Comparison of ENCODE assay signal across 18 cellular contexts in the genomic region with DNA sequence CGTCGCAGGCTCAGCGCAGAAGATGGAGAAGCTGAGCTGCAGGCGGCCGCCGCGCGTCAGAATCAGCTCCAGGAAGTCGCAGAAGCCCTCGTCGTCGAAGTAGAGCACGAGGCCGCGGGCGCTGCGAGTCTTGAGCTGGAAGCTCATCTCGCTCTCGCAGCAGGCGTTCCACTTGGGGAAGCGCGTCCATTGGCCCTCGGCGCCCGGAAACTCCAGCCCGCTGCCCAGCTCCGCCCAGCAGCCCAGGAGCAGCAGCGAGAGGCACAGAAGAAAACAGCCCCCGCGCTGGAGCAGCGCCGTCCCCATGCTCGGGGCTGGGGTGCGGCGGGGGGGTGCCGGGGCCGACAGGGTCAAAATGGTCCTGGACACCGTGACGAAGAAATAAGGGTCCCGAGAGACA. TPM values are rescaled to one million over a fixed set of nuclear protein-coding genes. Genes with fewer than 3 reads are reported as not detected.
DNase-seq lines count a peak whose midpoint lies in the region; ATAC-seq and TF ChIP-seq lines count a peak whose summit lies in the region.
"Had no signal": no experiment of that assay in that cellular context is flagged by ENCODE, and none has a peak within 500 bp of the region (broad histone marks: within the 10 kb centered on the region; RNA-seq: fewer than 3 reads in every experiment).

No MANE protein-coding gene starts in this region.

- H2AFZ ChIP-seq in GM23338 (no peak overlapping the region), neuronal stem cell (ENCODE audit: low read length) (no peak overlapping the region)

- H3K4me1 ChIP-seq in BLaER1 treated with 17β-estradiol and CSF1 and Interleukin-3, amounts not matched to agents 10 nM and 100 nM = peaks cover 0 to 45% (median 17%) of the 10 kb centered on the region in 10 experiments; a peak in 11 of 20 replicates
- H3K4me1 ChIP-seq in GM23338 (ENCODE audit: insufficient read depth) = peaks cover 46% of the 10 kb centered on the region
- peaks cover 1 to 6% of the 10 kb centered on the region in 2 donors for H3K4me1 ChIP-seq in neuronal stem cell (ENCODE audit: control insufficient read depth in 2 of 2, insufficient read depth in 1 of 2, low read depth in 1 of 2, low read length in 2 of 2)
- no peaks in the 10 kb centered on the region for H3K4me1 ChIP-seq in HAP-1

- in situ Hi-C loops in HAP-1 (cut with MboI; ENCODE audit: low sequenced_read_pairs) = no loop called here

- no peak overlapping the region for H3K14ac ChIP-seq in neuronal stem cell (ENCODE audit: low read length)

- no peak overlapping the region for H2BK5ac ChIP-seq in neuronal stem cell (ENCODE audit: low read length)

- H3K27ac ChIP-seq in BLaER1 treated with 17β-estradiol and CSF1 and Interleukin-3, amounts not matched to agents 10 nM and 100 nM = peak overlapping the region in 6 of 11 experiments; percentile 11 to 67 (median 46); a peak in 6 of 22 replicates
- no peak overlapping the region for H3K27ac ChIP-seq in GM23338 (ENCODE audit: low read depth)
- no peak overlapping the region for H3K27ac ChIP-seq in neuronal stem cell (replicated peaks; ENCODE audit: low read length)
- H3K27ac ChIP-seq: C4-2B had no signal

- H3K9me3 ChIP-seq in BLaER1 treated with 17β-estradiol and CSF1 and Interleukin-3, amounts not matched to agents 10 nM and 100 nM (replicated peaks in 1 of 11) = peaks cover 4 to 17% (median 13%) of the 10 kb centered on the region in 11 experiments; a peak in 19 of 22 replicates
- H3K9me3 ChIP-seq in neuronal stem cell (replicated peaks in 1 of 2; ENCODE audit: control insufficient read depth in 2 of 2, insufficient read depth in 1 of 2, low read depth in 1 of 2, low read length in 2 of 2) (peaks cover 0 to 4% of the 10 kb centered on the region in 2 donors), HAP-1 (no peaks in the 10 kb centered on the region)

- 0 out of 22 replicates have a peak overlapping the region, but pooled peaks of 1 of the 11 experiments have one; percentile 4 for H3K9ac ChIP-seq in BLaER1 treated with 17β-estradiol and CSF1 and Interleukin-3, amounts not matched to agents 10 nM and 100 nM
- no peak overlapping the region for H3K9ac ChIP-seq in neuronal stem cell (ENCODE audit: low read depth, low read length, poor library complexity)

- H3K79me2 ChIP-seq in GM23338 (replicated peaks; ENCODE audit: insufficient read depth) = peaks cover 45% of the 10 kb centered on the region

- no peaks in the 10 kb centered on the region; the same call in 1 of the 2 replicates for H3K9me2 ChIP-seq in GM23338 (ENCODE audit: insufficient read depth)

- no peak overlapping the region for H2BK15ac ChIP-seq in neuronal stem cell (ENCODE audit: low read length)

- peaks cover 18% of the 10 kb centered on the region for H3K36me3 Mint-ChIP-seq in GM23338 (ENCODE audit: low read depth)

- no peak for TF ChIP-seq CTCF in GM23338 (conservative IDR thresholded peaks at IDR 0.05; ENCODE audit: low read depth in 2 of 2)

- no peak overlapping the region for H3K4me3 ChIP-seq in BLaER1 treated with 17β-estradiol and CSF1 and Interleukin-3, amounts not matched to agents 10 nM and 100 nM
- no peak overlapping the region for H3K4me3 ChIP-seq in GM23338
- H3K4me3 ChIP-seq in neuronal stem cell (ENCODE audit: low read length in 2 of 2) = no peak overlapping the region
- H3K4me3 ChIP-seq in HAP-1 = no peak overlapping the region

- peak overlapping the region; percentile 35 for H3K18ac ChIP-seq in neuronal stem cell (ENCODE audit: low read length)

- H3K27me3 Mint-ChIP-seq in GM23338 (ENCODE audit: insufficient read depth, low read depth, poor library complexity) = peaks cover 5% of the 10 kb centered on the region

- DNase-seq in GM23338 (ENCODE audit: low spot score) (peak; percentile 27), NCI-H524 treated with DMSO at 0.1 percent for 48 hours (lab: John Stamatoyannopoulos, UW) (peak; percentile 41), neuronal stem cell (ENCODE audit: low spot score) (no peak), HAP-1 (ENCODE audit: low spot score in 2 of 2) (no peak)
- DNase-seq: EL, GOT3, KG1, NCI-H1417 treated with DMSO at 0.1 percent for 48 hours, NCI-H1930, NCI-H526 treated with DMSO at 0.1 percent for 48 hours, OCI-M1, SIG-M5 had no signal

- no peak overlapping the region for H2BK12ac ChIP-seq in neuronal stem cell (ENCODE audit: low read length)

- H4K8ac ChIP-seq in neuronal stem cell (ENCODE audit: low read depth, low read length) = no peak overlapping the region

- no peaks in the 10 kb centered on the region for H3F3A ChIP-seq in GM23338 (replicated peaks; ENCODE audit: low read depth)

- no peak overlapping the region for H4K91ac ChIP-seq in neuronal stem cell (ENCODE audit: low read depth, low read length, poor library complexity)

- H3K4ac ChIP-seq in neuronal stem cell (ENCODE audit: low read length) = no peak overlapping the region

- no peak overlapping the region for H2BK120ac ChIP-seq in neuronal stem cell (ENCODE audit: low read depth, low read length)

- no peak overlapping the region for H3K4me3 Mint-ChIP-seq in GM23338

- H4K20me1 ChIP-seq in BLaER1 treated with 17β-estradiol and CSF1 and Interleukin-3, amounts not matched to agents 10 nM and 100 nM = no peaks in the 10 kb centered on the region
- H4K20me1 ChIP-seq in GM23338 (replicated peaks; ENCODE audit: insufficient read depth) = no peaks in the 10 kb centered on the region

- H3K79me1 ChIP-seq in neuronal stem cell (ENCODE audit: low read depth, low read length) = no peaks in the 10 kb centered on the region

- H3K27ac Mint-ChIP-seq in GM23338 = no peak overlapping the region

- peaks cover 5% of the 10 kb centered on the region; the same call in 2 of the 3 replicates for H3K9me3 Mint-ChIP-seq in GM23338

- peak overlapping the region in 6 of 11 experiments; percentile 21 to 71 (median 63); a peak in 11 of 22 replicates for H3K4me2 ChIP-seq in BLaER1 treated with 17β-estradiol and CSF1 and Interleukin-3, amounts not matched to agents 10 nM and 100 nM
- no peak overlapping the region for H3K4me2 ChIP-seq in GM23338
- no peak overlapping the region for H3K4me2 ChIP-seq in neuronal stem cell (ENCODE audit: insufficient read depth, low read length, poor library complexity, severe bottlenecking)

- no peak overlapping the region for H2AK5ac ChIP-seq in neuronal stem cell (ENCODE audit: low read depth, low read length)

- ATAC-seq in GM23338 (no peak), GM19351 (IDR thresholded peaks at IDR 0.05; ENCODE audit: unreplicated experiment) (no peak), HG02763 (IDR thresholded peaks at IDR 0.05; ENCODE audit: unreplicated experiment) (no peak), GM19023 (IDR thresholded peaks at IDR 0.05; ENCODE audit: unreplicated experiment) (no peak)

- no CpG with 5 or more reads among the region's 40 CpGs for WGBS in neuronal stem cell (ENCODE audit: extremely low coverage in 2 of 2, insufficient read length in 2 of 2, insufficient replicate concordance in 1 of 2), 2 donors

- H3K27me3 ChIP-seq in BLaER1 treated with 17β-estradiol and CSF1 and Interleukin-3, amounts not matched to agents 10 nM and 100 nM = no peaks in the 10 kb centered on the region
- H3K27me3 ChIP-seq in GM23338 (ENCODE audit: insufficient read depth) (no peaks in the 10 kb centered on the region), neuronal stem cell (ENCODE audit: control insufficient read depth in 3 of 3, insufficient read depth in 3 of 3, low read depth in 1 of 3, low read length in 3 of 3) (peaks cover 0 to 33% (median 0%) of the 10 kb centered on the region in 3 experiments), HAP-1 (ENCODE audit: low read depth) (peaks cover 6% of the 10 kb centered on the region)

- no peaks in the 10 kb centered on the region; a peak in 1 of 22 replicates for H3K36me3 ChIP-seq in BLaER1 treated with 17β-estradiol and CSF1 and Interleukin-3, amounts not matched to agents 10 nM and 100 nM
- no peaks in the 10 kb centered on the region for H3K36me3 ChIP-seq in GM23338 (ENCODE audit: insufficient read depth)
- H3K36me3 ChIP-seq in neuronal stem cell (replicated peaks in 1 of 2; ENCODE audit: control insufficient read depth in 2 of 2, insufficient read depth in 2 of 2, low read length in 2 of 2) = no peaks in the 10 kb centered on the region
- H3K36me3 ChIP-seq in HAP-1 (replicated peaks) = no peaks in the 10 kb centered on the region

- H3K4me1 Mint-ChIP-seq in GM23338 = peaks cover 54% of the 10 kb centered on the region

- peak overlapping the region; percentile 76 for H3K23ac ChIP-seq in neuronal stem cell (ENCODE audit: low read depth, low read length, poor library complexity)

TF ChIP-seq in GM23338, 12 proteins besides CTCF, POLR2A, EP300 and RAD21:
- TF ChIP-seq STAT1 (IDR thresholded peaks at IDR 0.05; ENCODE audit: unreplicated experiment) (no peak), ZNF331 (CRISPR knock-in tag; IDR thresholded peaks at IDR 0.05; ENCODE audit: low read depth) (no peak), ZNF114 (CRISPR knock-in tag; IDR thresholded peaks at IDR 0.05) (no peak), CREB1 (CRISPR knock-in tag; IDR thresholded peaks at IDR 0.05; ENCODE audit: low read depth) (no peak)
- TF ChIP-seq, protein P1, sequence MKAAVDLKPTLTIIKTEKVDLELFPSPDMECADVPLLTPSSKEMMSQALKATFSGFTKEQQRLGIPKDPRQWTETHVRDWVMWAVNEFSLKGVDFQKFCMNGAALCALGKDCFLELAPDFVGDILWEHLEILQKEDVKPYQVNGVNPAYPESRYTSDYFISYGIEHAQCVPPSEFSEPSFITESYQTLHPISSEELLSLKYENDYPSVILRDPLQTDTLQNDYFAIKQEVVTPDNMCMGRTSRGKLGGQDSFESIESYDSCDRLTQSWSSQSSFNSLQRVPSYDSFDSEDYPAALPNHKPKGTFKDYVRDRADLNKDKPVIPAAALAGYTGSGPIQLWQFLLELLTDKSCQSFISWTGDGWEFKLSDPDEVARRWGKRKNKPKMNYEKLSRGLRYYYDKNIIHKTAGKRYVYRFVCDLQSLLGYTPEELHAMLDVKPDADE (IDR thresholded peaks at IDR 0.05) = no peak

RNA-seq across cellular contexts. Expression of a gene that starts 4.0 kb away (rescaled TPM):
- total RNA-seq in GM23338 (2014; rRNA removed; shearing (Covaris generic)) = 34.6 and 41.3 TPM in 2 replicates
- 21.0 and 25.7 TPM in 2 replicates for polyA plus RNA-seq in GM23338 (2016; fragmentation: Nextera tagmentation; extraction: Ambion mirVana)
- 14.5 TPM for polyA plus RNA-seq in neuronal stem cell (2013, experiment 1 of 2)
- polyA plus RNA-seq in neuronal stem cell (2013, experiment 2 of 2) = 15.1 TPM
- total RNA-seq: A673 had no signal

Comparison
In these comparisons a context has a peak if more than half of its experiments do, and no peak if none do; other contexts are left out.
1. H3K27ac ChIP-seq: peak in BLaER1 treated with 17β-estradiol and CSF1 and Interleukin-3, amounts not matched to agents 10 nM and 100 nM (6 of 11); none in GM23338 (single experiment) and neuronal stem cell (single experiment).
2. H3K4me2 ChIP-seq: peak in BLaER1 treated with 17β-estradiol and CSF1 and Interleukin-3, amounts not matched to agents 10 nM and 100 nM (6 of 11); none in GM23338 (single experiment) and neuronal stem cell (single experiment).
3. DNase-seq: peak in GM23338 (single experiment) and NCI-H524 treated with DMSO at 0.1 percent for 48 hours (single experiment); none in neuronal stem cell (single experiment) and HAP-1 (0 of 2).